ENCODE assay signal across 21 cellular contexts in the genomic region with DNA sequence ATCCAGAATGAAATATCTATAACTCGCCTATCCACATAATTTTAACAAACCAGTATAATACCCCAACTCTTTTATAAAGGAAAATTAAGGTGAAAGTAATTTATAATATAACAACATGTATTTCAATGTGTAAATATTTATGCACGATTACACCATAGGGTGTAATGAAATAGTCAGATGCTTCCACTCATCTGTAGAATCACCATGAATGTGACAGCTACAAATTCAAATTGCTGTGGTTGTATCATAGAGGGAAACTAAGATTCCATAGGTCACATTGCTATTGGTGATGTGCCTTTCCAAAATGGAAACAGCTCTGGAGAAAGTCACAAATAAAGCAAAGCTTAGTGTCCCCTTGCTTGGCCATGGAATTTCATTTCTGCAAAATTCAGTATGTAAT.
DNase-seq lines count a peak whose midpoint lies in the region; ATAC-seq, FAIRE-seq and TF ChIP-seq lines count a peak whose summit lies in the region.
"Had no signal": no experiment of that assay in that cellular context is flagged by ENCODE, and none has a peak within 500 bp of the region (broad histone marks: within the 10 kb centered on the region; RNA-seq: fewer than 3 reads in every experiment).

No MANE protein-coding gene starts in this region.

- ATAC-seq in A549 (no peak), aorta (ENCODE audit: low FRiP score) (no peak)
- ATAC-seq: activated CD8-positive, alpha-beta T cell treated with anti-CD3 and anti-CD28 coated beads, Interleukin-2, amount 10 ng/mL, durations not matched to agents 7 days and 5 days; activated T-cell treated with anti-CD3 and anti-CD28 coated beads, Interleukin-2, amount 50 U/mL, for 72 hours had no signal

- TF ChIP-seq RAD21 in A549 (conservative IDR thresholded peaks at IDR 0.05 in 1 of 2, IDR thresholded peaks at IDR 0.05 in 1 of 2) = no peak

- no peak overlapping the region for H3K4me3 Mint-ChIP-seq in activated T-cell treated with anti-CD3 and anti-CD28 coated beads, Interleukin-2, amount 50 U/mL, for 24 hours
- H3K4me3 Mint-ChIP-seq: activated CD8-positive, alpha-beta T cell treated with anti-CD3 and anti-CD28 coated beads, Interleukin-2, amount 10 ng/mL, durations not matched to agents 7 days and 5 days; activated naive CD8-positive, alpha-beta T cell; activated T-cell treated with anti-CD3 and anti-CD28 coated beads, Interleukin-2, amount 50 U/mL, for 72 hours; CD4-positive, alpha-beta memory T cell; IgD-negative memory B cell had no signal

- TF ChIP-seq EP300 in A549 (IDR thresholded peaks at IDR 0.05) = no peak

- no peak for TF ChIP-seq POLR2A in A549 (IDR thresholded peaks at IDR 0.05; ENCODE audit: low read length)

- 7% methylated on average over 2 of the region's 2 CpGs for WGBS in A549 (ENCODE audit: missing lambda C conversion rate)
- 48 to 71% methylated on average over 2 of the region's 2 CpGs for WGBS in aorta, 2 donors

- H2AFZ ChIP-seq in PC-9 = no peak overlapping the region

- H4K20me1 ChIP-seq in PC-9 (ENCODE audit: insufficient read depth) = no peaks in the 10 kb centered on the region

- H3K9me3 Mint-ChIP-seq in activated T-cell treated with anti-CD3 and anti-CD28 coated beads, Interleukin-2, amount 50 U/mL, for 24 hours = no peaks in the 10 kb centered on the region
- H3K9me3 Mint-ChIP-seq: activated T-cell treated with anti-CD3 and anti-CD28 coated beads, Interleukin-2, amount 50 U/mL, for 72 hours; CD4-positive, alpha-beta memory T cell; IgD-negative memory B cell had no signal

- POLR2A ChIA-PET in A549 (lab: Yijun Ruan, JAX) = no interaction called here
- POLR2A ChIA-PET in PC-9 (lab: Charles Lee; ENCODE audit: unreplicated experiment) = interaction anchor here (0.6 kb wide), 1 partner anchor 110 kb away, joined by 3 read pairs; no protein-coding TSS in a partner anchor

- peaks cover 3% of the 10 kb centered on the region for H3K27me3 Mint-ChIP-seq in activated T-cell treated with anti-CD3 and anti-CD28 coated beads, Interleukin-2, amount 50 U/mL, for 24 hours
- H3K27me3 Mint-ChIP-seq: IgD-negative memory B cell had no signal

- H3K4me1 ChIP-seq in A549 (peaks cover 9% of the 10 kb centered on the region; the same call in 2 of the 3 replicates), PC-9 (replicated peaks; ENCODE audit: insufficient read depth) (peaks cover 42% of the 10 kb centered on the region), muscle layer of duodenum (ENCODE audit: control insufficient read depth in 1 of 2, insufficient read depth in 2 of 2, low read length in 2 of 2) (peaks cover 0 to 19% of the 10 kb centered on the region in 2 donors), aorta (ENCODE audit: control insufficient read depth in 1 of 2, insufficient read depth in 2 of 2, low read length in 2 of 2) (peaks cover 6 to 18% of the 10 kb centered on the region in 2 donors)

- H3K79me2 ChIP-seq in PC-9 (ENCODE audit: low read depth) = no peaks in the 10 kb centered on the region

- DNase-seq in A549 (ENCODE audit: low read depth in 1 of 2, low spot score in 1 of 2) = no peak
- no peak for DNase-seq in PC-9
- DNase-seq in coronary artery (ENCODE audit: low spot score) = no peak
- DNase-seq in activated T-cell treated with anti-CD3 and anti-CD28 coated beads, Interleukin-2, amount 50 U/mL, for 24 hours = no peak
- no peak for DNase-seq in NCI-H226
- no peak for DNase-seq in effector CD8-positive, alpha-beta T cell (lab: John Stamatoyannopoulos, UW)
- no peak for DNase-seq in aorta
- DNase-seq: activated CD8-positive, alpha-beta T cell treated with anti-CD3 and anti-CD28 coated beads, Interleukin-2, amount 10 ng/mL, durations not matched to agents 7 days and 5 days; activated T-cell treated with anti-CD3 and anti-CD28 coated beads, Interleukin-2, amount 50 U/mL, for 72 hours; CD4-positive, alpha-beta memory T cell; hypothalamus; midbrain; NCI-H187; NCI-H446 treated with DMSO at 0.1 percent for 48 hours; stimulated activated CD4-positive, alpha-beta T cell treated with anti-CD3 and anti-CD28 coated beads, Interleukin-15, amount 100 ng/mL, for 24 hours; stimulated activated naive CD4-positive, alpha-beta T cell had no signal

- no TSS peak for BruUV-seq in PC-9 (replicated peaks; lab: Mats Ljungman, UMichigan)

- H3K27me3 ChIP-seq in PC-9 (ENCODE audit: insufficient read depth, low read depth) (no peaks in the 10 kb centered on the region), muscle layer of duodenum (ENCODE audit: low read depth, low read length) (no peaks in the 10 kb centered on the region), aorta (ENCODE audit: control insufficient read depth in 1 of 2, insufficient read depth in 2 of 2, low read length in 1 of 2) (no peaks in the 10 kb centered on the region)
- H3K27me3 ChIP-seq: cardiac muscle cell had no signal

- H3K36me3 ChIP-seq in PC-9 (ENCODE audit: low read depth) = no peaks in the 10 kb centered on the region
- no peaks in the 10 kb centered on the region for H3K36me3 ChIP-seq in muscle layer of duodenum (ENCODE audit: control insufficient read depth in 1 of 2, insufficient read depth in 2 of 2, low read length in 2 of 2)
- no peaks in the 10 kb centered on the region for H3K36me3 ChIP-seq in aorta (ENCODE audit: control insufficient read depth in 1 of 2, insufficient read depth in 2 of 2, low read length in 1 of 2)
- H3K36me3 ChIP-seq: cardiac muscle cell had no signal

- H3K27ac ChIP-seq in A549 = no peak overlapping the region
- peak overlapping the region; percentile 76 for H3K27ac ChIP-seq in PC-9
- H3K27ac ChIP-seq in coronary artery = peak overlapping the region; percentile 80 to 81
- peak overlapping the region; percentile 82 for H3K27ac ChIP-seq in muscle layer of duodenum (ENCODE audit: low read length)
- H3K27ac ChIP-seq in aorta (ENCODE audit: low read depth in 1 of 2, low read length in 2 of 2) = no peak overlapping the region
- H3K27ac ChIP-seq: cardiac muscle cell, VCaP had no signal

- H3K4me3 ChIP-seq in A549 (no peak overlapping the region), PC-9 (no peak overlapping the region; the same call in 1 of the 2 replicates), coronary artery (no peak overlapping the region), muscle layer of duodenum (ENCODE audit: low read depth in 1 of 2, low read length in 2 of 2) (no peak overlapping the region), aorta (ENCODE audit: low read length in 2 of 2) (no peak overlapping the region)
- H3K4me3 ChIP-seq: cardiac muscle cell had no signal

- H3F3A ChIP-seq in PC-9 (ENCODE audit: insufficient read depth, low read depth) = peaks cover 23% of the 10 kb centered on the region

- no peaks in the 10 kb centered on the region for H3K9me2 ChIP-seq in PC-9 (ENCODE audit: insufficient read depth)

- no peak overlapping the region for H3K27ac Mint-ChIP-seq in activated T-cell treated with anti-CD3 and anti-CD28 coated beads, Interleukin-2, amount 50 U/mL, for 24 hours
- H3K27ac Mint-ChIP-seq: activated CD8-positive, alpha-beta T cell treated with anti-CD3 and anti-CD28 coated beads, Interleukin-2, amount 10 ng/mL, durations not matched to agents 7 days and 5 days; activated naive CD8-positive, alpha-beta T cell; activated T-cell treated with anti-CD3 and anti-CD28 coated beads, Interleukin-2, amount 50 U/mL, for 72 hours; CD4-positive, alpha-beta memory T cell; IgD-negative memory B cell had no signal

- intact Hi-C loops in PC-9 (cut with micrococcal nuclease; ENCODE audit: unreplicated experiment) = loop anchor here (1.0 to 5.0 kb wide), 2 partner anchors 18 to 227 kb away; partner anchors contain the start of gene TSPAN12
- intact Hi-C loops in aorta (cut with DNase I) = no loop called here

- H3K9me3 ChIP-seq in A549 = no peaks in the 10 kb centered on the region
- no peaks in the 10 kb centered on the region for H3K9me3 ChIP-seq in PC-9 (ENCODE audit: insufficient read depth, low read depth)
- no peaks in the 10 kb centered on the region for H3K9me3 ChIP-seq in muscle layer of duodenum (ENCODE audit: control insufficient read depth in 1 of 2, low read length in 2 of 2)
- H3K9me3 ChIP-seq in aorta (ENCODE audit: control insufficient read depth, low read length) = no peaks in the 10 kb centered on the region

- H3K4me2 ChIP-seq in A549 (peak overlapping the region; percentile 17; the same call in 2 of the 3 replicates), PC-9 (peak overlapping the region; percentile 64)

- CTCF ChIA-PET in A549 (lab: Yijun Ruan, JAX) (interaction anchor here (0.9 to 3.6 kb wide), 6 partner anchors 9 to 292 kb away, joined by 3 to 26 read pairs (median 8); partner anchors contain the start of gene CPED1), PC-9 (lab: Charles Lee) (interaction anchor here (0.6 kb wide), 1 partner anchor 18 kb away, joined by 4 read pairs; no protein-coding TSS in a partner anchor)

- TF ChIP-seq CTCF in A549 (IDR thresholded peaks at IDR 0.05) (no peak), PC-9 (conservative IDR thresholded peaks at IDR 0.05) (no peak), coronary artery (IDR thresholded peaks at IDR 0.05) (no peak)

- FAIRE-seq in A549 (lab: Jason Lieb, UNC) = no peak

- H3K36me3 Mint-ChIP-seq in activated T-cell treated with anti-CD3 and anti-CD28 coated beads, Interleukin-2, amount 50 U/mL, for 24 hours (ENCODE audit: low read depth) = no peaks in the 10 kb centered on the region
- H3K36me3 Mint-ChIP-seq: activated naive CD8-positive, alpha-beta T cell; CD4-positive, alpha-beta memory T cell; IgD-negative memory B cell had no signal

- H3K4me1 Mint-ChIP-seq in activated T-cell treated with anti-CD3 and anti-CD28 coated beads, Interleukin-2, amount 50 U/mL, for 24 hours (ENCODE audit: low read depth) = no peaks in the 10 kb centered on the region
- H3K4me1 Mint-ChIP-seq: CD4-positive, alpha-beta memory T cell had no signal

TF ChIP-seq in A549, 52 proteins besides CTCF, POLR2A, EP300 and RAD21 (continues in another document):
- TF ChIP-seq SMC3 (IDR thresholded peaks at IDR 0.05) (no peak), BHLHE40 (IDR thresholded peaks at IDR 0.05; ENCODE audit: low read depth, low read length) (no peak), ZC3H11A (IDR thresholded peaks at IDR 0.05) (no peak), BCL3 (IDR thresholded peaks at IDR 0.05) (no peak), ZFP36 (IDR thresholded peaks at IDR 0.05; ENCODE audit: borderline replicate concordance, partially characterized antibody) (no peak), CBX2 (IDR thresholded peaks at IDR 0.05; ENCODE audit: borderline replicate concordance, low read depth) (no peak)

Comparison
In these comparisons a context has a peak if more than half of its experiments do, and no peak if none do; other contexts are left out.
1. H3K27ac ChIP-seq: peak in PC-9 (single experiment), coronary artery (2 of 2) and muscle layer of duodenum (single experiment); none in A549 (0 of 2) and aorta (0 of 2).